ENCODE assay signal across 19 cellular contexts in the genomic region with DNA sequence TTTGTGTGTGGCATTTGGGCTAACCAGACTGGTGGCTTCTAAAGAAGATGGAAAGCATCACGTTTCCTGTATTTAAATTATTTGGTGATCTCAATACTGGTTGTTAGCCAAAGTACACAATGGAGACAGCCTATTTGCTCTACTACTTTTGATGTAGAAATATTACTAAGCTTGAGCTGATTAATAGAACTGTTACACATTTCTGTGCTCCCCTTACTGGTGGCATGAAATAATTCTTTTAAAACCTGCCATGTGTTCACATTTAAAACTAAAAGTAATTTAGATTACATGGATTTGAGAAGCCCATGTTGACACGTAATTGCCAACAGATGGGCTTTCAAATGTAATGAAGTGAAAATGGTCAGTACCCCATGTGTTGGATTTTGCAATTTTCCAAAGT. TPM values are rescaled to one million over a fixed set of nuclear protein-coding genes. Genes with fewer than 3 reads are reported as not detected.
DNase-seq lines count a peak whose midpoint lies in the region; ATAC-seq, FAIRE-seq and TF ChIP-seq lines count a peak whose summit lies in the region.
"Had no signal": no experiment of that assay in that cellular context is flagged by ENCODE, and none has a peak within 500 bp of the region (broad histone marks: within the 10 kb centered on the region; RNA-seq: fewer than 3 reads in every experiment).

No MANE protein-coding gene starts in this region.

- intact Hi-C loops in breast epithelium (cut with DNase I; ENCODE audit: low total_unique reads) (no loop called here), mammary epithelial cell (cut with micrococcal nuclease) (no loop called here), esophagus squamous epithelium (cut with DNase I) (no loop called here)

- FAIRE-seq in D721Med (lab: Jason Lieb, UNC), result no peak
- FAIRE-seq: GM18507, islet of Langerhans had no signal

- in situ Hi-C loops in mammary epithelial cell (cut with MboI; ENCODE audit: low sequenced_read_pairs in 2 of 2), result no loop called here

- no peak overlapping the region for H2AFZ ChIP-seq in mammary epithelial cell (ENCODE audit: low read depth, low read length)

- H4K20me1 ChIP-seq in mammary epithelial cell (ENCODE audit: insufficient read depth, low read length), result no peaks in the 10 kb centered on the region

- TF ChIP-seq CTCF in breast epithelium (IDR thresholded peaks at IDR 0.05), result no peak
- no peak for TF ChIP-seq CTCF in mammary epithelial cell (conservative IDR thresholded peaks at IDR 0.05 in 1 of 2, IDR thresholded peaks at IDR 0.05 in 1 of 2; ENCODE audit: extremely low read depth in 1 of 2, insufficient read depth in 1 of 2, low read depth in 1 of 2, low read length in 2 of 2)
- no peak for TF ChIP-seq CTCF in D721Med (IDR thresholded peaks at IDR 0.05; ENCODE audit: insufficient read depth, missing control alignments)
- TF ChIP-seq CTCF in esophagus squamous epithelium (IDR thresholded peaks at IDR 0.05), result no peak

- CTCF ChIA-PET in mammary epithelial cell (lab: Charles Lee; ENCODE audit: low non-redundant PET), result interaction anchor here (0.7 kb wide), 1 partner anchor 882 kb away, joined by 4 read pairs; no protein-coding TSS in a partner anchor

- no TSS peak for BruUV-seq in mammary epithelial cell (replicated peaks; lab: Mats Ljungman, UMichigan)

- no peak overlapping the region for H3K4me2 ChIP-seq in mammary epithelial cell (ENCODE audit: insufficient read depth, low read depth, low read length)

- H3K79me2 ChIP-seq in mammary epithelial cell (ENCODE audit: insufficient read depth, low read length), result no peaks in the 10 kb centered on the region

- ATAC-seq in esophagus mucosa, result peak; percentile 38
- ATAC-seq: heart left ventricle; stimulated activated naive CD8-positive, alpha-beta T cell treated with anti-CD3 and anti-CD28 coated beads, Interleukin-15, amount 100 ng/mL, for 72 hours had no signal

- no peak overlapping the region for H3K4me3 ChIP-seq in breast epithelium
- H3K4me3 ChIP-seq in mammary epithelial cell (replicated peaks in 1 of 3; ENCODE audit: insufficient read depth in 1 of 3, low read depth in 2 of 3, low read length in 3 of 3), result no peak overlapping the region
- no peak overlapping the region for H3K4me3 ChIP-seq in esophagus squamous epithelium
- H3K4me3 ChIP-seq: heart left ventricle had no signal

- DNase-seq in breast epithelium (ENCODE audit: low spot score in 2 of 2), result no peak
- no peak for DNase-seq in mammary epithelial cell
- peak; percentile 71 to 89 for DNase-seq in NCI-H446 (lab: John Stamatoyannopoulos, UW)
- no peak for DNase-seq in activated CD8-positive, alpha-beta memory T cell treated with anti-CD3 and anti-CD28 coated beads for 24 hours
- DNase-seq in D721Med (ENCODE audit: insufficient read length, low spot score), result no peak
- DNase-seq in esophagus squamous epithelium (lab: John Stamatoyannopoulos, UW), result no peak
- no peak for DNase-seq in HK-2 (ENCODE audit: unreplicated experiment)
- DNase-seq: activated effector memory CD4-positive, alpha-beta T cell treated with anti-CD3 and anti-CD28 coated beads, Interleukin-2, amount 50 U/mL, for 16 hours; amniotic stem cell; heart left ventricle; mesendoderm; NCI-H2171; nephron progenitor cell; NK-92 treated with Interleukin-12 subunit alpha and Interleukin-12 subunit beta, amount 100 ng/mL, for 24 hours; stimulated activated naive CD8-positive, alpha-beta T cell treated with anti-CD3 and anti-CD28 coated beads, Interleukin-15, amount 100 ng/mL, for 72 hours had no signal

- H3K4me1 ChIP-seq in breast epithelium (peaks cover 3 to 6% of the 10 kb centered on the region in 2 donors), mammary epithelial cell (ENCODE audit: insufficient read depth, low read length) (peaks cover 14% of the 10 kb centered on the region), esophagus squamous epithelium (peaks cover 0 to 13% (median 0%) of the 10 kb centered on the region in 3 donors)

- H3K27ac ChIP-seq in breast epithelium (peak overlapping the region; percentile 41 to 57), mammary epithelial cell (ENCODE audit: insufficient read depth, low read depth, low read length) (no peak overlapping the region), esophagus squamous epithelium (peak overlapping the region in 2 of 4 donors; percentile 42 to 62)
- H3K27ac ChIP-seq: RWPE1 had no signal

- H3K9ac ChIP-seq in mammary epithelial cell (ENCODE audit: insufficient read depth, low read length), result no peak overlapping the region

- TF ChIP-seq POLR2A in breast epithelium (IDR thresholded peaks at IDR 0.05) (no peak), esophagus squamous epithelium (IDR thresholded peaks at IDR 0.05) (no peak)

- H3K36me3 ChIP-seq in breast epithelium, result no peaks in the 10 kb centered on the region
- H3K36me3 ChIP-seq in mammary epithelial cell (ENCODE audit: insufficient read depth, low read length), result no peaks in the 10 kb centered on the region
- H3K36me3 ChIP-seq in esophagus squamous epithelium, result peaks cover 0 to 33% (median 0%) of the 10 kb centered on the region in 3 donors

- 60% methylated on average over 2 of the region's 2 CpGs for WGBS in mammary epithelial cell (ENCODE audit: low coverage, missing lambda C conversion rate)
- 49 to 64% methylated on average over 2 of the region's 2 CpGs for WGBS in esophagus squamous epithelium, 2 donors

- dilution Hi-C loops in mammary epithelial cell (cut with HindIII; ENCODE audit: low sequenced_read_pairs), result no loop called here

- H3K9me3 ChIP-seq in breast epithelium, result no peaks in the 10 kb centered on the region
- H3K9me3 ChIP-seq in mammary epithelial cell (replicated peaks; ENCODE audit: insufficient read depth, low read length), result no peaks in the 10 kb centered on the region
- H3K9me3 ChIP-seq in esophagus squamous epithelium, result no peaks in the 10 kb centered on the region
- H3K9me3 ChIP-seq: heart left ventricle had no signal

- H3K27me3 ChIP-seq in breast epithelium, result no peaks in the 10 kb centered on the region
- H3K27me3 ChIP-seq in mammary epithelial cell (ENCODE audit: insufficient read depth, low read length), result no peaks in the 10 kb centered on the region
- H3K27me3 ChIP-seq in esophagus squamous epithelium, result no peaks in the 10 kb centered on the region
- H3K27me3 ChIP-seq: heart left ventricle had no signal

RNA-seq across cellular contexts. Expression of gene RARRES1, which starts 10.6 kb away (rescaled TPM):
- total RNA-seq in breast epithelium (100 to 1,000 TPM in 2 of 3 donors, 1 to 10 TPM in 1; 3.5 to 568 (median 403) TPM), mammary epithelial cell (10 to 100 TPM in 1 of 2 donors, under 1 TPM in 1; 0.52 to 24.3 TPM), esophagus mucosa (14.9 TPM), esophagus squamous epithelium (10 to 100 TPM in 1 of 4 donors, 1 to 10 TPM in 3; 1.4 to 53.3 (median 6.4) TPM)
- 0.67 TPM for polyA plus RNA-seq in mammary epithelial cell
- not detected for polyA minus RNA-seq in mammary epithelial cell

RNA-seq across cellular contexts. Expression of gene MFSD1, which starts 59.0 kb away (rescaled TPM):
- total RNA-seq in breast epithelium (100 to 1,000 TPM in 2 of 3 donors, 10 to 100 TPM in 1; 76.7 to 134 (median 125) TPM), mammary epithelial cell (10 to 100 TPM; 35.3 to 92.5 TPM), esophagus mucosa (40.1 TPM), esophagus squamous epithelium (100 to 1,000 TPM in 2 of 4 donors, 10 to 100 TPM in 2; 72.7 to 108 (median 98.2) TPM)
- polyA plus RNA-seq in mammary epithelial cell, result 27.7 TPM
- polyA minus RNA-seq in mammary epithelial cell, result 23.1 TPM

Comparison
In these comparisons a context has a peak if more than half of its experiments do, and no peak if none do; other contexts are left out.
1. DNase-seq: peak in NCI-H446 (2 of 2); none in breast epithelium (0 of 2), mammary epithelial cell (single experiment), activated CD8-positive, alpha-beta memory T cell treated with anti-CD3 and anti-CD28 coated beads for 24 hours (single experiment), D721Med (single experiment), esophagus squamous epithelium (single experiment) and HK-2 (single experiment).